In the genomic region with DNA sequence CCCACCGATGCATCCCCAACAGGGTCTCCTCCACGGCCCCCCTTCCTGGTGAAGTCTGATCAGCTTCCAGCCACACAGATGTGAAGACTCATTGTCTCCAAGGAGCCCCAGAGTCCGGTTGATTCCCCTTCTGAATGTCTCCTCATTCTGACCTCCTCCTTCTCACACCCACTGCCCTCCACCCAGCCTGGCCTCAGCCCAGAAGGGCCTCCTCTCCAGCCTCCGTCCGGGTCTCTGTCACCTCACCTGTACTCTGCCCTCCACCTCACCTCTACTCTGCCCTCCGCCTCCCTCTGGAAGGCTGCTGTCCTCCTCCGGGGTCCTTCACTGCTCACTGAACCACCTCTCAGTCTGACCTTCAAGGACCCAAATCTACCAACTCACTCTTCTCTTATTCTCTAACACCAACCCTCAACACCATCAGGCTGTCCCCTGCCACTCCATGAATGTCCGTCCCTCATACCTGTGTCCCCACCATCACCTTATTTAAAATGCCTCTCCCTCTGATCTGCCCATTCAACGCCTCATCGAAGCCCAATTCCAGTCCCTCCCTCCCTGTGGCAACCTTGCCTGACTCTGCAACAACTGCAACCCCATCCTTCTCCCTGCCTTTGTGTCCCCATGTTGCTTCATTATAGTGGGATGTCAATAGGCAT, we compare ENCODE assay signal across 10 cellular contexts.
DNase-seq lines count a peak whose midpoint lies in the region; ATAC-seq and TF ChIP-seq lines count a peak whose summit lies in the region.
"Had no signal": no experiment of that assay in that cellular context is flagged by ENCODE, and none has a peak within 500 bp of the region (broad histone marks: within the 10 kb centered on the region; RNA-seq: fewer than 3 reads in every experiment).

No MANE protein-coding gene starts in this region.

- ATAC-seq in HG02571 (IDR thresholded peaks at IDR 0.05; ENCODE audit: unreplicated experiment) = peak; percentile 11
- no peak for ATAC-seq in activated T-helper 17 cell treated with anti-CD3 and anti-CD28 coated beads, Interleukin-2, amount 50 U/mL, for 72 hours (replicated peaks)
- peak in 1 of 2 donors; percentile 22 for ATAC-seq in natural killer cell treated with Interleukin-12 subunit alpha and Interleukin-12 subunit beta and Interleukin-15 and Interleukin-18, amount 100 ng/mL, for 72 hours
- ATAC-seq in mucosa of descending colon = no peak
- no peak for ATAC-seq in GM21576 (IDR thresholded peaks at IDR 0.05; ENCODE audit: unreplicated experiment)

- peak overlapping the region in 2 of 4 donors; percentile 11 to 63 for H3K27ac ChIP-seq in sigmoid colon
- H3K27ac ChIP-seq: SK-N-MC had no signal

- no peaks in the 10 kb centered on the region for H3K9me3 Mint-ChIP-seq in activated T-helper 17 cell treated with anti-CD3 and anti-CD28 coated beads, Interleukin-2, amount 50 U/mL, for 72 hours
- H3K9me3 Mint-ChIP-seq in natural killer cell treated with Interleukin-12 subunit alpha and Interleukin-12 subunit beta and Interleukin-15 and Interleukin-18, amount 100 ng/mL, for 72 hours = peaks cover 7% of the 10 kb centered on the region

- no peak for TF ChIP-seq CTCF in GM12875 (IDR thresholded peaks at IDR 0.05; ENCODE audit: borderline replicate concordance, insufficient read depth, low read depth, low read length)
- TF ChIP-seq CTCF in mucosa of descending colon (IDR thresholded peaks at IDR 0.05) = no peak
- no peak for TF ChIP-seq CTCF in sigmoid colon (IDR thresholded peaks at IDR 0.05)

- H3K27me3 Mint-ChIP-seq in activated T-helper 17 cell treated with anti-CD3 and anti-CD28 coated beads, Interleukin-2, amount 50 U/mL, for 72 hours = no peaks in the 10 kb centered on the region
- no peaks in the 10 kb centered on the region for H3K27me3 Mint-ChIP-seq in natural killer cell treated with Interleukin-12 subunit alpha and Interleukin-12 subunit beta and Interleukin-15 and Interleukin-18, amount 100 ng/mL, for 72 hours

- peaks cover 31% of the 10 kb centered on the region for H3K4me1 Mint-ChIP-seq in activated T-helper 17 cell treated with anti-CD3 and anti-CD28 coated beads, Interleukin-2, amount 50 U/mL, for 72 hours
- H3K4me1 Mint-ChIP-seq in natural killer cell treated with Interleukin-12 subunit alpha and Interleukin-12 subunit beta and Interleukin-15 and Interleukin-18, amount 100 ng/mL, for 72 hours (ENCODE audit: low read depth in 2 of 2) = peaks cover 54 to 57% of the 10 kb centered on the region in 2 donors

- H3K36me3 Mint-ChIP-seq in activated T-helper 17 cell treated with anti-CD3 and anti-CD28 coated beads, Interleukin-2, amount 50 U/mL, for 72 hours (ENCODE audit: low read depth) = peaks cover 6% of the 10 kb centered on the region
- H3K36me3 Mint-ChIP-seq in natural killer cell treated with Interleukin-12 subunit alpha and Interleukin-12 subunit beta and Interleukin-15 and Interleukin-18, amount 100 ng/mL, for 72 hours = no peaks in the 10 kb centered on the region

- H3K4me3 ChIP-seq in GM12875 (ENCODE audit: low read depth, low read length) (peak overlapping the region; percentile 30), mucosa of descending colon (no peak overlapping the region), sigmoid colon (no peak overlapping the region)
- H3K4me3 ChIP-seq: SK-N-MC had no signal

- peak overlapping the region; percentile 83 for H3K4me3 Mint-ChIP-seq in activated T-helper 17 cell treated with anti-CD3 and anti-CD28 coated beads, Interleukin-2, amount 50 U/mL, for 72 hours
- H3K4me3 Mint-ChIP-seq in natural killer cell treated with Interleukin-12 subunit alpha and Interleukin-12 subunit beta and Interleukin-15 and Interleukin-18, amount 100 ng/mL, for 72 hours = peak overlapping the region; percentile 87

- WGBS in sigmoid colon, 2 donors = 86 to 90% methylated on average over 10 of the region's 10 CpGs

- no peaks in the 10 kb centered on the region for H3K27me3 ChIP-seq in sigmoid colon

- H3K4me1 ChIP-seq in mucosa of descending colon (ENCODE audit: low read depth) (peaks cover 9% of the 10 kb centered on the region), sigmoid colon (peaks cover 0 to 19% (median 15%) of the 10 kb centered on the region in 4 donors)

- H3K36me3 ChIP-seq in mucosa of descending colon (ENCODE audit: low read depth) = no peaks in the 10 kb centered on the region
- H3K36me3 ChIP-seq in sigmoid colon = no peaks in the 10 kb centered on the region

- H3K9me3 ChIP-seq in mucosa of descending colon = no peaks in the 10 kb centered on the region
- H3K9me3 ChIP-seq in sigmoid colon = no peaks in the 10 kb centered on the region

- no peak for TF ChIP-seq EP300 in sigmoid colon (IDR thresholded peaks at IDR 0.05)

- TF ChIP-seq POLR2A in sigmoid colon (IDR thresholded peaks at IDR 0.05) = no peak

- peak overlapping the region; percentile 92 for H3K27ac Mint-ChIP-seq in activated T-helper 17 cell treated with anti-CD3 and anti-CD28 coated beads, Interleukin-2, amount 50 U/mL, for 72 hours
- peak overlapping the region; percentile 98 to 99 for H3K27ac Mint-ChIP-seq in natural killer cell treated with Interleukin-12 subunit alpha and Interleukin-12 subunit beta and Interleukin-15 and Interleukin-18, amount 100 ng/mL, for 72 hours

- intact Hi-C loops in mucosa of descending colon (cut with DNase I, micrococcal nuclease) = no loop called here
- intact Hi-C loops in sigmoid colon (cut with DNase I) = no loop called here

- no peak for DNase-seq in natural killer cell treated with Interleukin-12 subunit alpha and Interleukin-12 subunit beta and Interleukin-15 and Interleukin-18, amount 100 ng/mL, for 72 hours (ENCODE audit: low spot score)
- DNase-seq in NCI-H69 (lab: John Stamatoyannopoulos, UW) (no peak), mucosa of descending colon (no peak), sigmoid colon (no peak)
- DNase-seq: NCI-H1092 treated with DMSO at 0.1 percent for 48 hours had no signal
